ENCODE assay signal across 8 cellular contexts in the genomic region with DNA sequence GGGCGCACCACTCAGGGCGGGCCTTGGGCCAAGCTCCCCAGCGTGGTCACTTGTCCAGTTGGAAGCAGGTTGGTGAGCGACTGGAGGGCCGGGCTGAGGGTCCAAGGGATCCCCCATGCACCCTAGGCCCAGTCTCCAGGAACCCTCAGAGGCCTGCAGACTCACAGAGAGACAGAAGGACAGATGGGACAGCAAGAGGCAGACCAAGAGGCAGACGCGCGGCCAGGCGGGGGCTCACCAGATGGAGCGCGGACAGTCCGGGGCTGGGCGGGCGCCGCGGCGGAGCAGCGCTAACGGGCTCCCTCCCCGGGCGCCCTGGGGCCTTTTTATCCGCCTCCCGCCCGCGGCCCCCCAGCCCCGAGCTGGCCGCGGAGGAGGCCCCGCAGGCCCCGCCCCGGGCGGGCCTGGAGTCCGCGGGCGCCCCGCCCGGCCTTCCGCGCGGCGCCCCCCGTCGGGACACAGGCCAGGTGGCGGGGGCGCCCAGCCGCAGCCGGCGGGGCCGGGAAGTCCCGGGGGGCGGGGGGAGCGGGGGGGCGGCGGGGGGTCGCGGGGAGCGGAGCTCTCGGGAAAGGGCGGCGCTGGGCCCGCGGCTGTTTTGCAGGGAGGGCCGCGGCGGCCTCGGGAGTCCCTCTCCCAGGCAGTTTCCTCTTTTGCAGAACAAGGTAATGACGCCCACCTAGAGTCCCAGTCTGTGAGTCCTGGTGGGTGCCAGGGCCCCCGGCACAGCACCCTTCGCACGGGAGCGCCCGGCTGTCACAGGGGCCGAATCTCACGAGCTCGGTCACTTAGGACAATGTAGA. TPM values are rescaled to one million over a fixed set of nuclear protein-coding genes. Genes with fewer than 3 reads are reported as not detected.
A peak's percentile ranks its signal among the peaks of the same experiment; 100 is the strongest.
DNase-seq lines count a peak whose midpoint lies in the region; ATAC-seq, FAIRE-seq and TF ChIP-seq lines count a peak whose summit lies in the region.

A gene (minus strand): TSS at position 301 of the 800 bp plus-strand sequence. CDS start 5,175 bp downstream, outside the sequence.

- H3K27ac ChIP-seq in VCaP, result peak within 1 kb of the TSS; percentile 57; the same call in 1 of the 2 replicates

- FAIRE-seq in frontal cortex (lab: Jason Lieb, UNC), result no peak

- ATAC-seq in GM18909 (IDR thresholded peaks at IDR 0.05; ENCODE audit: poor library complexity, unreplicated experiment) (no peak), HG02623 (IDR thresholded peaks at IDR 0.05; ENCODE audit: unreplicated experiment) (no peak), GM21367 (IDR thresholded peaks at IDR 0.05; ENCODE audit: unreplicated experiment) (no peak)

- peak within 1 kb of the TSS; percentile 60 for H3K4me3 Mint-ChIP-seq in osteocyte (ENCODE audit: unreplicated experiment)

- H3K4me3 ChIP-seq in AG10803 (ENCODE audit: low read length), result peak within 1 kb of the TSS; percentile 72

- H3K9me3 Mint-ChIP-seq in osteocyte (ENCODE audit: unreplicated experiment), result no peaks in the 10 kb centered on the region

- H3K27me3 Mint-ChIP-seq in osteocyte (ENCODE audit: unreplicated experiment), result no peaks in the 10 kb centered on the region

- no peak for TF ChIP-seq CTCF in AG10803 (conservative IDR thresholded peaks at IDR 0.05; ENCODE audit: low read length)
- no peak for TF ChIP-seq CTCF in GM20000 (IDR thresholded peaks at IDR 0.05; ENCODE audit: extremely low read depth, missing control alignments)
- no peak for TF ChIP-seq CTCF in VCaP (conservative IDR thresholded peaks at IDR 0.05)
- TF ChIP-seq CTCF in osteocyte (IDR thresholded peaks at IDR 0.05), result no peak

- H3K4me1 Mint-ChIP-seq in osteocyte (ENCODE audit: unreplicated experiment), result peaks cover 32% of the 10 kb centered on the region

- H3K27ac Mint-ChIP-seq in osteocyte (ENCODE audit: unreplicated experiment), result peak within 1 kb of the TSS; percentile 77

- no peaks in the 10 kb centered on the region for H3K36me3 Mint-ChIP-seq in osteocyte (ENCODE audit: unreplicated experiment)

- DNase-seq in AG10803 (ENCODE audit: low read depth) (peak; percentile 54), GM20000 (ENCODE audit: low spot score) (peak; percentile 72), frontal cortex (ENCODE audit: low spot score in 2 of 2) (peak; percentile 74 to 82), osteocyte (ENCODE audit: extremely low spot score, unreplicated experiment) (peak; percentile 81)

RNA-seq across cellular contexts. Expression of the gene that starts here (rescaled TPM):
- total RNA-seq in frontal cortex, result not detected
- 2.1 and 2.9 TPM in 2 replicates for total RNA-seq in osteocyte

Comparison
In these comparisons a context has a peak if more than half of its experiments do, and no peak if none do; other contexts are left out.
1. Peak in DNase-seq in frontal cortex; RNA of the gene not detected or under 1 TPM.